Comparison of ENCODE assay signal across 14 cellular contexts in the genomic region with DNA sequence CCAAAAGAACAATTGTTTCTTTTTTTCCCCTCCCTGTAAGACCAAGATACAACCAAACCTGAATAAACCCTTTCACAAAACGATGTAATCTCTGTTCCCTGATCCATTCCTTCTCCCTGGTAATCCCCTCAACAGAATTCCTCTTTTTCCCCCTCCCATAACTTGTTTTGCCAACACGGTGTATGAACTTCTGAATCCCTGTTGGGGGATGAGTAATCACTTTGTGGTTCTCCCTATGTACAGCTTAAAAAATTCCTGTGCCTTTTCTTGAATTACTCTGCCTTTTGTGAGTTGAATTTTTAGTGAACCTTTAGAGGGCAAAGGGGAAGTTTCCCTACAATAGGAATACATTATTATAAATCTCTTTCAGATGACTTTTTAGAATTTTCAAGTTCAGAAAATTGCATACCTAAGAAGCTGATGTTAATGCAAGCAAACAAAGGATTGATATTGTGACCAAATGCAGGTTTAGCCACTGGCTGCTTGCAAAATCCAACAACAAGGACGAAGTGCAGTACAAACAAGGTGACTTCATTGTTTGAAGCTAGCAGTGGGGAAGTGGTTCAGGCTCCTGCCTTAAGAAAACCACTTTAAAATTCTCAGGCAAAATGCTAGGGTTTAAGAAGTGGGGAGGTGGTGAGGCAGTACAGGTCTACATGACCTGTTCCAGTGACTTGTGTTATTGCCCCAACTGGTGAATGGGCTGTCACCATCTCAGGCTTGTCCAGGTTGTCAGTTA. TPM values are rescaled to one million over a fixed set of nuclear protein-coding genes. Genes with fewer than 3 reads are reported as not detected.
DNase-seq lines count a peak whose midpoint lies in the region; ATAC-seq, FAIRE-seq and TF ChIP-seq lines count a peak whose summit lies in the region.
"Had no signal": no experiment of that assay in that cellular context is flagged by ENCODE, and none has a peak within 500 bp of the region (broad histone marks: within the 10 kb centered on the region; RNA-seq: fewer than 3 reads in every experiment).

No MANE protein-coding gene starts in this region.

- H3K4me3 ChIP-seq in GM23248: no peak overlapping the region
- H3K4me3 ChIP-seq in kidney (ENCODE audit: low read length in 2 of 2): no peak overlapping the region
- H3K4me3 ChIP-seq: gastrocnemius medialis, sigmoid colon had no signal

- H3K4me1 ChIP-seq in GM23248 (ENCODE audit: insufficient read depth) (peaks cover 53% of the 10 kb centered on the region), kidney (ENCODE audit: control insufficient read depth in 1 of 2, insufficient read depth in 1 of 2, low read depth in 1 of 2, low read length in 2 of 2) (peaks cover 0 to 7% of the 10 kb centered on the region in 2 donors)
- H3K4me1 ChIP-seq: gastrocnemius medialis had no signal

- H3F3A ChIP-seq in GM23248 (ENCODE audit: insufficient read depth): peaks cover 36% of the 10 kb centered on the region

- no peaks in the 10 kb centered on the region for H3K36me3 ChIP-seq in GM23248 (ENCODE audit: low read depth)
- no peaks in the 10 kb centered on the region for H3K36me3 ChIP-seq in kidney (ENCODE audit: control insufficient read depth in 1 of 2, insufficient read depth in 2 of 2, low read length in 2 of 2)
- H3K36me3 ChIP-seq: gastrocnemius medialis, sigmoid colon had no signal

- no peaks in the 10 kb centered on the region for H3K9me3 ChIP-seq in GM23248 (ENCODE audit: low read depth)
- no peaks in the 10 kb centered on the region for H3K9me3 ChIP-seq in kidney (ENCODE audit: control insufficient read depth in 1 of 2, low read length in 2 of 2)
- H3K9me3 ChIP-seq: gastrocnemius medialis, sigmoid colon had no signal

- intact Hi-C loops in kidney (cut with DNase I): no loop called here
- intact Hi-C loops in activated CD4-positive, alpha-beta T cell treated with anti-CD3 and anti-CD28 coated beads for 36 hours (cut with DNase I, micrococcal nuclease): no loop called here

- H3K27ac ChIP-seq in GM23248 (no peak overlapping the region; the same call in 1 of the 2 replicates), kidney (ENCODE audit: low read depth in 2 of 2, low read length in 2 of 2) (no peak overlapping the region)
- H3K27ac ChIP-seq: gastrocnemius medialis, sigmoid colon had no signal

- DNase-seq in GM23248 (peak; percentile 63), SK-MEL-5 (ENCODE audit: low read depth, low spot score) (peak; percentile 9), fibroblast of peridontal ligament (ENCODE audit: extremely low read depth) (peak; percentile 70), progenitor cell of endocrine pancreas (ENCODE audit: low spot score, unreplicated experiment) (no peak), kidney (no peak), NOMO-1 (lab: John Stamatoyannopoulos, UW; ENCODE audit: unreplicated experiment in 2 of 2) (no peak)
- DNase-seq in activated CD4-positive, alpha-beta T cell treated with anti-CD3 and anti-CD28 coated beads for 36 hours: no peak
- DNase-seq: activated CD4-positive, alpha-beta T cell treated with anti-CD3 and anti-CD28 coated beads, Interleukin-2, amount 10 ng/mL, durations not matched to agents 24 days and 14 days; gastrocnemius medialis; Kasumi-1; naive B cell; sigmoid colon had no signal

- POLR2A ChIA-PET in activated CD4-positive, alpha-beta T cell treated with anti-CD3 and anti-CD28 coated beads for 36 hours (lab: Charles Lee): no interaction called here

- WGBS in GM23248 (ENCODE audit: low coverage in 1 of 2, low lambda C conversion rate in 2 of 2, missing lambda C conversion rate in 2 of 2), 2 experiments: 56 to 58% methylated on average over 3 of the region's 3 CpGs

- H3K27me3 ChIP-seq in GM23248 (replicated peaks; ENCODE audit: insufficient read depth): no peaks in the 10 kb centered on the region
- H3K27me3 ChIP-seq: gastrocnemius medialis, sigmoid colon had no signal

- no peaks in the 10 kb centered on the region for H3K79me2 ChIP-seq in GM23248 (ENCODE audit: insufficient read depth)

- H2AFZ ChIP-seq in GM23248: peak overlapping the region; percentile 56; the same call in 1 of the 2 replicates

- H3K4me3 Mint-ChIP-seq in progenitor cell of endocrine pancreas (ENCODE audit: low read depth): no peak overlapping the region
- no peak overlapping the region for H3K4me3 Mint-ChIP-seq in activated CD4-positive, alpha-beta T cell treated with anti-CD3 and anti-CD28 coated beads for 36 hours
- H3K4me3 Mint-ChIP-seq: activated CD4-positive, alpha-beta T cell treated with anti-CD3 and anti-CD28 coated beads, Interleukin-2, amount 10 ng/mL, durations not matched to agents 24 days and 14 days had no signal

- H3K9me3 Mint-ChIP-seq in progenitor cell of endocrine pancreas (ENCODE audit: low read depth): peaks cover 6% of the 10 kb centered on the region
- peaks cover 9% of the 10 kb centered on the region for H3K9me3 Mint-ChIP-seq in activated CD4-positive, alpha-beta T cell treated with anti-CD3 and anti-CD28 coated beads for 36 hours (ENCODE audit: low read depth)

- in situ Hi-C loops in GM23248 (cut with MboI): no loop called here
- in situ Hi-C loops in SK-MEL-5 (cut with HindIII; ENCODE audit: low pct_unique_long_range_greater_than_20kb, low sequenced_read_pairs): no loop called here

- TF ChIP-seq CTCF in progenitor cell of endocrine pancreas (IDR thresholded peaks at IDR 0.05; ENCODE audit: unreplicated experiment) (no peak), kidney (IDR thresholded peaks at IDR 0.05; ENCODE audit: borderline replicate concordance, extremely low read depth, insufficient read depth) (no peak)

- no peak for FAIRE-seq in kidney (lab: Jason Lieb, UNC)
- FAIRE-seq: islet of Langerhans had no signal

- H3K4me2 ChIP-seq in GM23248 (ENCODE audit: unreplicated experiment): peak overlapping the region; percentile 54

- H4K20me1 ChIP-seq in GM23248 (ENCODE audit: insufficient read depth): no peaks in the 10 kb centered on the region

- no peaks in the 10 kb centered on the region for H3K36me3 Mint-ChIP-seq in progenitor cell of endocrine pancreas (ENCODE audit: insufficient read depth)
- no peaks in the 10 kb centered on the region for H3K36me3 Mint-ChIP-seq in activated CD4-positive, alpha-beta T cell treated with anti-CD3 and anti-CD28 coated beads for 36 hours (ENCODE audit: low read depth)

- H3K9ac ChIP-seq in GM23248 (no peak overlapping the region), kidney (ENCODE audit: low read length in 2 of 2) (no peak overlapping the region)

- CTCF ChIA-PET in activated CD4-positive, alpha-beta T cell treated with anti-CD3 and anti-CD28 coated beads for 36 hours (lab: Charles Lee): no interaction called here

- ATAC-seq in GM21723 (IDR thresholded peaks at IDR 0.05; ENCODE audit: unreplicated experiment): no peak
- ATAC-seq in activated CD4-positive, alpha-beta T cell treated with anti-CD3 and anti-CD28 coated beads for 36 hours: no peak
- ATAC-seq: gastrocnemius medialis had no signal

- H3K27ac Mint-ChIP-seq in progenitor cell of endocrine pancreas: peak overlapping the region; percentile 0
- no peak overlapping the region for H3K27ac Mint-ChIP-seq in activated CD4-positive, alpha-beta T cell treated with anti-CD3 and anti-CD28 coated beads for 36 hours
- H3K27ac Mint-ChIP-seq: activated CD4-positive, alpha-beta T cell treated with anti-CD3 and anti-CD28 coated beads, Interleukin-2, amount 10 ng/mL, durations not matched to agents 24 days and 14 days had no signal

- H3K4me1 Mint-ChIP-seq in progenitor cell of endocrine pancreas (ENCODE audit: low read depth): peaks cover 15% of the 10 kb centered on the region
- no peaks in the 10 kb centered on the region for H3K4me1 Mint-ChIP-seq in activated CD4-positive, alpha-beta T cell treated with anti-CD3 and anti-CD28 coated beads for 36 hours
- H3K4me1 Mint-ChIP-seq: activated CD4-positive, alpha-beta T cell treated with anti-CD3 and anti-CD28 coated beads, Interleukin-2, amount 10 ng/mL, durations not matched to agents 24 days and 14 days; naive B cell had no signal

- no peaks in the 10 kb centered on the region for H3K27me3 Mint-ChIP-seq in progenitor cell of endocrine pancreas
- H3K27me3 Mint-ChIP-seq in activated CD4-positive, alpha-beta T cell treated with anti-CD3 and anti-CD28 coated beads for 36 hours: no peaks in the 10 kb centered on the region
- H3K27me3 Mint-ChIP-seq: naive B cell had no signal

- H3K9me2 ChIP-seq in GM23248 (ENCODE audit: insufficient read depth): no peaks in the 10 kb centered on the region

RNA-seq across cellular contexts. Expression of a gene that starts 15.0 kb away (rescaled TPM):
- total RNA-seq in GM23248 (2014; rRNA removed; shearing (Covaris generic)): 1.5 and 9.4 TPM in 2 replicates
- 2.5 and 3.4 TPM in 2 replicates for polyA plus RNA-seq in GM23248 (2016; fragmentation: Nextera tagmentation; extraction: Ambion mirVana)
- not detected in 2 replicates for total RNA-seq in SK-MEL-5 (2014; rRNA removed; shearing (Covaris generic))
- not detected in 2 replicates for polyA plus RNA-seq in SK-MEL-5 (2015; cell fraction: cytosol; rRNA removed)
- polyA plus RNA-seq in SK-MEL-5 (2015; cell fraction: nucleus; rRNA removed): 0.09 TPM in 1 of 2 replicates, not detected in the other
- total RNA-seq in progenitor cell of endocrine pancreas: 6.0 and 7.4 TPM in 2 replicates
- 12.2 TPM for total RNA-seq in kidney
- polyA plus RNA-seq in kidney (ENCODE audit: insufficient read depth, low read depth, low replicate concordance): 11.2 TPM
- total RNA-seq in activated CD4-positive, alpha-beta T cell treated with anti-CD3 and anti-CD28 coated beads for 36 hours: 10 to 100 TPM; 30.7 to 32.0 TPM

RNA-seq across cellular contexts. Expression of a gene that starts 16.3 kb away (rescaled TPM):
- total RNA-seq in GM23248 (2014; rRNA removed; shearing (Covaris generic)): 9.2 and 25.9 TPM in 2 replicates
- polyA plus RNA-seq in GM23248 (2016; fragmentation: Nextera tagmentation; extraction: Ambion mirVana) (70.5 and 71.1 TPM in 2 replicates), kidney (ENCODE audit: insufficient read depth, low read depth, low replicate concordance) (31.0 TPM)
- total RNA-seq in SK-MEL-5 (2014; rRNA removed; shearing (Covaris generic)): 33.2 and 43.8 TPM in 2 replicates
- polyA plus RNA-seq in SK-MEL-5 (2015; cell fraction: cytosol; rRNA removed): 27.0 and 27.6 TPM in 2 replicates
- polyA plus RNA-seq in SK-MEL-5 (2015; cell fraction: nucleus; rRNA removed): 3.5 and 4.4 TPM in 2 replicates
- total RNA-seq in progenitor cell of endocrine pancreas (27.4 and 30.0 TPM in 2 replicates), kidney (18.8 TPM)
- total RNA-seq in activated CD4-positive, alpha-beta T cell treated with anti-CD3 and anti-CD28 coated beads for 36 hours: 10 to 100 TPM; 13.0 to 20.8 TPM

Comparison
In these comparisons a context has a peak if more than half of its experiments do, and no peak if none do; other contexts are left out.
1. DNase-seq: peak in GM23248 (single experiment), SK-MEL-5 (single experiment) and fibroblast of peridontal ligament (single experiment); none in progenitor cell of endocrine pancreas (single experiment), kidney (single experiment), activated CD4-positive, alpha-beta T cell treated with anti-CD3 and anti-CD28 coated beads for 36 hours (single experiment) and NOMO-1 (0 of 2).